Comparison of ENCODE assay signal across 1 cellular context in genomic region chr7:137996386-137996851, GRCh38.
A peak's percentile ranks its signal among the peaks of the same experiment; 100 is the strongest.
TF ChIP-seq lines count a peak whose summit lies in the region.

No MANE protein-coding gene starts in this region.

TF ChIP-seq in A549, 52 proteins besides CTCF, POLR2A, EP300 and RAD21 (continued from another document):
- TF ChIP-seq USF2 (IDR thresholded peaks at IDR 0.05), result 0 out of 2 replicates have a peak, but pooled peaks have one; percentile 8
